20 cellular contexts compared by ENCODE assay signal in the genomic region with DNA sequence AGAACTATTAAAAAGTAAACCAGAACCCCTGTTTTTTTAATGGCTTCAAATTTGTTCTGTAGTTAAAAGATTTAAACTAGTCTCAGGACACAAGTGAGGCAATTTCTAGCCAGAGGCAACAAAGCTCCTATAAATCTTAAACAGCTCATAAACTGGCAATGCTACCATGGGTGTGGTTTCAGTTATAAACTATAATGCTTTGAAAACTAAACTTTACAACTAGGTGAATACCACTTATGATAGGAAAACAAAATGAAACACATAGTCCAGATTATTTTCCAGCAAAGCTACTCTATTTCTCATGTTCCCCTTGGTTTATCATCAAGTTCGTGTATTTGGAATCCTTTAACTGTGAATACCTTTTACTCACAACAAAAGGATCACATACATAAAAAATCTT.
DNase-seq lines count a peak whose midpoint lies in the region; ATAC-seq, FAIRE-seq and TF ChIP-seq lines count a peak whose summit lies in the region.
"Had no signal": no experiment of that assay in that cellular context is flagged by ENCODE, and none has a peak within 500 bp of the region (broad histone marks: within the 10 kb centered on the region; RNA-seq: fewer than 3 reads in every experiment).

No MANE protein-coding gene starts in this region.

- CTCF ChIA-PET in HepG2 (lab: Yijun Ruan, JAX; ENCODE audit: low intra/inter-chr PET ratio, low total read pairs): no interaction called here

- TF ChIP-seq CTCF in HepG2 (CRISPR knock-in tag; IDR thresholded peaks at IDR 0.05) (no peak), right lobe of liver (IDR thresholded peaks at IDR 0.05) (no peak), colonic mucosa (IDR thresholded peaks at IDR 0.05) (no peak), mucosa of descending colon (IDR thresholded peaks at IDR 0.05) (no peak), uterus (IDR thresholded peaks at IDR 0.05) (no peak)

- H3K4me3 Mint-ChIP-seq in naive thymus-derived CD8-positive, alpha-beta T cell: no peak overlapping the region
- H3K4me3 Mint-ChIP-seq: stimulated activated naive CD8-positive, alpha-beta T cell treated with anti-CD3 and anti-CD28 coated beads, Interleukin-15, Interleukin-2, amounts not matched to agents 100 ng/mL and 50 ng/mL, for 24 hours had no signal

- H3K4me1 ChIP-seq in HepG2 (ENCODE audit: insufficient read depth, low read length) (peaks cover 71% of the 10 kb centered on the region), right lobe of liver (no peaks in the 10 kb centered on the region), colonic mucosa (no peaks in the 10 kb centered on the region), mucosa of descending colon (ENCODE audit: low read depth) (peaks cover 21% of the 10 kb centered on the region), uterus (no peaks in the 10 kb centered on the region)
- H3K4me1 ChIP-seq: parathyroid adenoma, SJCRH30 had no signal

- in situ Hi-C loops in HepG2 (cut with HindIII; ENCODE audit: extremely low pct_ligation_motif_present, low pct_unique_long_range_greater_than_20kb): loop anchor here (10.0 kb wide), 1 partner anchor 62 kb away; no protein-coding TSS in a partner anchor

- intact Hi-C loops in HepG2 (cut with micrococcal nuclease; ENCODE audit: unreplicated experiment): loop anchor here (2.0 to 5.0 kb wide), 2 partner anchors 70 to 156 kb away; no protein-coding TSS in a partner anchor
- intact Hi-C loops in right lobe of liver (cut with DNase I): no loop called here
- intact Hi-C loops in colonic mucosa (cut with DNase I): no loop called here
- intact Hi-C loops in mucosa of descending colon (cut with DNase I, micrococcal nuclease): no loop called here
- intact Hi-C loops in uterus (cut with DNase I; ENCODE audit: low total_unique reads): no loop called here

- H3K36me3 Mint-ChIP-seq in naive thymus-derived CD8-positive, alpha-beta T cell: peaks cover 0 to 6% (median 0%) of the 10 kb centered on the region in 3 donors

- H2AFZ ChIP-seq in HepG2 (ENCODE audit: low read length): no peak overlapping the region
- H2AFZ ChIP-seq: parathyroid adenoma had no signal

- H3K9me3 ChIP-seq in HepG2 (ENCODE audit: low read length) (no peaks in the 10 kb centered on the region), right lobe of liver (no peaks in the 10 kb centered on the region), colonic mucosa (no peaks in the 10 kb centered on the region), mucosa of descending colon (no peaks in the 10 kb centered on the region), uterus (no peaks in the 10 kb centered on the region)
- H3K9me3 ChIP-seq: SJCRH30 had no signal

- peak overlapping the region; percentile 63 for H3K4me2 ChIP-seq in HepG2 (ENCODE audit: low read depth, low read length)

- H3K36me3 ChIP-seq in HepG2 (replicated peaks in 1 of 2; ENCODE audit: control insufficient read depth in 1 of 2, insufficient read depth in 2 of 2, low read length in 2 of 2): no peaks in the 10 kb centered on the region
- H3K36me3 ChIP-seq in right lobe of liver: no peaks in the 10 kb centered on the region
- no peaks in the 10 kb centered on the region for H3K36me3 ChIP-seq in colonic mucosa
- H3K36me3 ChIP-seq in mucosa of descending colon (ENCODE audit: low read depth): no peaks in the 10 kb centered on the region
- no peaks in the 10 kb centered on the region for H3K36me3 ChIP-seq in uterus
- H3K36me3 ChIP-seq: SJCRH30 had no signal

- H3K27ac ChIP-seq in HepG2 (ENCODE audit: extremely low read length, insufficient read depth, low read length): peak overlapping the region; percentile 93
- H3K27ac ChIP-seq in right lobe of liver: no peak overlapping the region
- H3K27ac ChIP-seq in colonic mucosa: peak overlapping the region; percentile 88
- peak overlapping the region; percentile 8 to 31 for H3K27ac ChIP-seq in uterus
- H3K27ac ChIP-seq: parathyroid adenoma, SJCRH30 had no signal

- H3K27me3 ChIP-seq in HepG2 (ENCODE audit: control insufficient read depth in 1 of 2, insufficient read depth in 2 of 2, low read length in 2 of 2) (no peaks in the 10 kb centered on the region), right lobe of liver (no peaks in the 10 kb centered on the region), colonic mucosa (no peaks in the 10 kb centered on the region), uterus (no peaks in the 10 kb centered on the region)
- H3K27me3 ChIP-seq: SJCRH30 had no signal

- no peaks in the 10 kb centered on the region for H4K20me1 ChIP-seq in HepG2 (ENCODE audit: insufficient read depth, low read length)

- H3K27me3 Mint-ChIP-seq in naive thymus-derived CD8-positive, alpha-beta T cell: no peaks in the 10 kb centered on the region
- H3K27me3 Mint-ChIP-seq: stimulated activated naive CD8-positive, alpha-beta T cell treated with anti-CD3 and anti-CD28 coated beads, Interleukin-15, Interleukin-2, amounts not matched to agents 100 ng/mL and 50 ng/mL, for 24 hours had no signal

- POLR2A ChIA-PET in HepG2 (lab: Yijun Ruan, JAX): interaction anchor here (1.1 to 1.2 kb wide), 3 partner anchors 85 to 157 kb away, joined by 4 to 7 read pairs (median 4); no protein-coding TSS in a partner anchor
- POLR2A ChIA-PET in naive thymus-derived CD8-positive, alpha-beta T cell (lab: Charles Lee): no interaction called here

- peaks cover 47% of the 10 kb centered on the region for H3K79me2 ChIP-seq in HepG2 (ENCODE audit: insufficient read depth, low read length)
- H3K79me2 ChIP-seq: parathyroid adenoma had no signal

- no peaks in the 10 kb centered on the region for H3K4me1 Mint-ChIP-seq in naive thymus-derived CD8-positive, alpha-beta T cell

- no peak for TF ChIP-seq RAD21 in HepG2 (CRISPR knock-in tag; IDR thresholded peaks at IDR 0.05)

- WGBS in HepG2 (ENCODE audit: low lambda C conversion rate): 34% methylated on average over 1 of the region's 1 CpG
- WGBS in right lobe of liver (ENCODE audit: insufficient coverage, low coverage, low lambda C conversion rate, missing lambda C conversion rate): 41% methylated on average over 1 of the region's 1 CpG

- TF ChIP-seq EP300 in HepG2 (IDR thresholded peaks at IDR 0.05; ENCODE audit: low read depth in 2 of 2, low read length in 2 of 2) (no peak), HepG2 (CRISPR knock-in tag; IDR thresholded peaks at IDR 0.05; ENCODE audit: borderline replicate concordance) (no peak)

- no peak for DNase-seq in HepG2 (ENCODE audit: low spot score)
- DNase-seq in right lobe of liver: no peak
- peak; percentile 36 for DNase-seq in colonic mucosa
- DNase-seq in mucosa of descending colon: peak in 1 of 3 donors; percentile 65
- DNase-seq in uterus: no peak
- no peak for DNase-seq in effector CD8-positive, alpha-beta T cell (lab: John Stamatoyannopoulos, UW)
- DNase-seq in naive thymus-derived CD8-positive, alpha-beta T cell: no peak
- DNase-seq: activated CD4-positive, CD25-positive, alpha-beta regulatory T cell treated with anti-CD3 and anti-CD28 coated beads, Interleukin-2, amount 50 U/mL, for 72 hours; activated effector memory CD4-positive, alpha-beta T cell treated with anti-CD3 and anti-CD28 coated beads, Interleukin-2, amount 50 U/mL, for 16 hours; aorta; cortex of kidney; hippocampal formation; Kasumi-1; SJCRH30 had no signal

- peak overlapping the region in 2 of 3 experiments; percentile 5 to 36; a peak in 2 of 6 replicates for H3K4me3 ChIP-seq in HepG2 (replicated peaks in 1 of 3; ENCODE audit: insufficient read depth in 1 of 3, low read depth in 2 of 3, low read length in 3 of 3)
- no peak overlapping the region for H3K4me3 ChIP-seq in right lobe of liver
- H3K4me3 ChIP-seq in colonic mucosa: no peak overlapping the region
- no peak overlapping the region for H3K4me3 ChIP-seq in mucosa of descending colon
- no peak overlapping the region for H3K4me3 ChIP-seq in uterus
- H3K4me3 ChIP-seq: GM12878, SJCRH30 had no signal

- no TSS peak for BruUV-seq in HepG2 (replicated peaks; lab: Mats Ljungman, UMichigan)

- TF ChIP-seq POLR2A in HepG2 (IDR thresholded peaks at IDR 0.05; ENCODE audit: insufficient read depth in 1 of 2, low read depth in 2 of 2, low read length in 2 of 2) (no peak; a peak in 1 of 4 replicates), right lobe of liver (IDR thresholded peaks at IDR 0.05) (no peak), uterus (IDR thresholded peaks at IDR 0.05) (no peak)

- H3K9ac ChIP-seq in HepG2 (ENCODE audit: insufficient read depth, low read depth, low read length) (peak overlapping the region; percentile 60), colonic mucosa (ENCODE audit: low read depth in 2 of 2, low read length in 2 of 2) (peak overlapping the region in 1 of 2 donors; percentile 69)
- H3K9ac ChIP-seq: parathyroid adenoma had no signal

- no peaks in the 10 kb centered on the region for H3K9me3 Mint-ChIP-seq in naive thymus-derived CD8-positive, alpha-beta T cell
- H3K9me3 Mint-ChIP-seq: stimulated activated naive CD8-positive, alpha-beta T cell treated with anti-CD3 and anti-CD28 coated beads, Interleukin-15, Interleukin-2, amounts not matched to agents 100 ng/mL and 50 ng/mL, for 24 hours had no signal

- FAIRE-seq in HepG2 (lab: Jason Lieb, UNC): no peak
- FAIRE-seq: GM12878, H1, urothelium cell line had no signal

- no peak for ATAC-seq in HepG2
- no peak for ATAC-seq in right lobe of liver
- ATAC-seq in mucosa of descending colon: peak; percentile 59
- ATAC-seq in GM21360 (IDR thresholded peaks at IDR 0.05; ENCODE audit: unreplicated experiment): no peak
- ATAC-seq in naive thymus-derived CD8-positive, alpha-beta T cell: no peak
- ATAC-seq: GM12878 had no signal

- no peak overlapping the region for H3K27ac Mint-ChIP-seq in naive thymus-derived CD8-positive, alpha-beta T cell
- H3K27ac Mint-ChIP-seq: stimulated activated naive CD8-positive, alpha-beta T cell treated with anti-CD3 and anti-CD28 coated beads, Interleukin-15, Interleukin-2, amounts not matched to agents 100 ng/mL and 50 ng/mL, for 24 hours had no signal

TF ChIP-seq in HepG2, 621 proteins besides CTCF, POLR2A, EP300 and RAD21:
- TF ChIP-seq, protein P1, sequence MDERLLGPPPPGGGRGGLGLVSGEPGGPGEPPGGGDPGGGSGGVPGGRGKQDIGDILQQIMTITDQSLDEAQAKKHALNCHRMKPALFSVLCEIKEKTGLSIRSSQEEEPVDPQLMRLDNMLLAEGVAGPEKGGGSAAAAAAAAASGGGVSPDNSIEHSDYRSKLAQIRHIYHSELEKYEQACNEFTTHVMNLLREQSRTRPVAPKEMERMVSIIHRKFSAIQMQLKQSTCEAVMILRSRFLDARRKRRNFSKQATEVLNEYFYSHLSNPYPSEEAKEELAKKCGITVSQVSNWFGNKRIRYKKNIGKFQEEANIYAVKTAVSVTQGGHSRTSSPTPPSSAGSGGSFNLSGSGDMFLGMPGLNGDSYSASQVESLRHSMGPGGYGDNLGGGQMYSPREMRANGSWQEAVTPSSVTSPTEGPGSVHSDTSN (CRISPR knock-in tag; IDR thresholded peaks at IDR 0.05): no peak
- 0 out of 2 replicates have a peak, but pooled peaks have one; percentile 40 for TF ChIP-seq RBFOX2 (IDR thresholded peaks at IDR 0.05; ENCODE audit: low read depth, low read length)

Comparison
In these comparisons a context has a peak if more than half of its experiments do, and no peak if none do; other contexts are left out.
1. H3K27ac ChIP-seq: peak in HepG2 (single experiment), colonic mucosa (single experiment) and uterus (2 of 2); none in right lobe of liver (0 of 3).
2. H3K4me3 ChIP-seq: peak in HepG2 (2 of 3); none in right lobe of liver (0 of 3), colonic mucosa (single experiment), mucosa of descending colon (single experiment) and uterus (0 of 2).